ENCODE assay signal across 8 cellular contexts in genomic region chr5:151063136-151063544, GRCh38. TPM values are rescaled to one million over a fixed set of nuclear protein-coding genes. Genes with fewer than 3 reads are reported as not detected.
A peak's percentile ranks its signal among the peaks of the same experiment; 100 is the strongest.
DNase-seq lines count a peak whose midpoint lies in the region; ATAC-seq and TF ChIP-seq lines count a peak whose summit lies in the region.

No MANE protein-coding gene starts in this region.

- H3K36me3 ChIP-seq in skeletal muscle satellite cell (ENCODE audit: insufficient read depth, low read length), result peaks cover 57% of the 10 kb centered on the region

- no peak for TF ChIP-seq CTCF in fibroblast of the aortic adventitia (IDR thresholded peaks at IDR 0.05; ENCODE audit: insufficient read depth, low read length)
- TF ChIP-seq CTCF in CD4-positive, alpha-beta T cell (IDR thresholded peaks at IDR 0.05), result no peak

- H3K4me1 Mint-ChIP-seq in CD4-positive, alpha-beta T cell (ENCODE audit: low read depth), result peaks cover 60% of the 10 kb centered on the region

- in situ Hi-C loops in SK-MEL-5 (cut with HindIII; ENCODE audit: low pct_unique_long_range_greater_than_20kb, low sequenced_read_pairs), result no loop called here

- ATAC-seq in GM18861 (IDR thresholded peaks at IDR 0.05; ENCODE audit: unreplicated experiment), result no peak
- no peak for ATAC-seq in CD4-positive, alpha-beta T cell (ENCODE audit: poor library complexity)

- no peaks in the 10 kb centered on the region for H3K9me3 ChIP-seq in skeletal muscle satellite cell (replicated peaks; ENCODE audit: low read length)
- no peaks in the 10 kb centered on the region for H3K9me3 ChIP-seq in CD4-positive, alpha-beta T cell (ENCODE audit: control insufficient read depth, low read length)

- H3K4me3 ChIP-seq in fibroblast of the aortic adventitia (ENCODE audit: low read depth, low read length), result no peak overlapping the region
- peak overlapping the region; percentile 51 for H3K4me3 ChIP-seq in skeletal muscle satellite cell (ENCODE audit: low read length)

- POLR2A ChIA-PET in CD4-positive, alpha-beta T cell (lab: Charles Lee), result interaction anchor here (1.0 to 1.5 kb wide), 2 partner anchors 19 to 52 kb away, joined by 4 to 6 read pairs; no protein-coding TSS in a partner anchor

- CTCF ChIA-PET in CD4-positive, alpha-beta T cell (lab: Charles Lee), result interaction anchor here (1.0 kb wide), 1 partner anchor 53 kb away, joined by 3 read pairs; no protein-coding TSS in a partner anchor

- DNase-seq in H4 (ENCODE audit: low spot score) (peak; percentile 40), SK-MEL-5 (ENCODE audit: low read depth, low spot score) (peak; percentile 11), fibroblast of the aortic adventitia (ENCODE audit: low read depth) (peak; percentile 87), head of caudate nucleus (no peak), NCI-H345 treated with DMSO at 0.1 percent for 48 hours (lab: John Stamatoyannopoulos, UW; ENCODE audit: unreplicated experiment) (no peak)
- DNase-seq in CD4-positive, alpha-beta T cell, result no peak

- peaks cover 54% of the 10 kb centered on the region for H3K4me1 ChIP-seq in skeletal muscle satellite cell (ENCODE audit: control insufficient read depth, insufficient read depth, low read length)

- peak overlapping the region; percentile 75 for H3K4me2 ChIP-seq in skeletal muscle satellite cell (ENCODE audit: low read length)

- H3K27me3 ChIP-seq in skeletal muscle satellite cell (ENCODE audit: control insufficient read depth, insufficient read depth, low read length), result no peaks in the 10 kb centered on the region
- H3K27me3 ChIP-seq in CD4-positive, alpha-beta T cell (ENCODE audit: control insufficient read depth, insufficient read depth, low read length), result no peaks in the 10 kb centered on the region

- H3K9ac ChIP-seq in skeletal muscle satellite cell (ENCODE audit: low read depth, low read length), result peak overlapping the region; percentile 57

- H3K27ac Mint-ChIP-seq in CD4-positive, alpha-beta T cell, result no peak overlapping the region

- intact Hi-C loops in head of caudate nucleus (cut with DNase I), result no loop called here
- intact Hi-C loops in CD4-positive, alpha-beta T cell (cut with DNase I, micrococcal nuclease), result no loop called here

- H3K27me3 Mint-ChIP-seq in CD4-positive, alpha-beta T cell, result no peaks in the 10 kb centered on the region

- no peaks in the 10 kb centered on the region for H3K9me3 Mint-ChIP-seq in CD4-positive, alpha-beta T cell

- no peak overlapping the region for H3K27ac ChIP-seq in CD4-positive, alpha-beta T cell (ENCODE audit: low read depth, low read length)

- H3K4me3 Mint-ChIP-seq in CD4-positive, alpha-beta T cell, result no peak overlapping the region

- peaks cover 90% of the 10 kb centered on the region for H3K36me3 Mint-ChIP-seq in CD4-positive, alpha-beta T cell (ENCODE audit: low read depth)

RNA-seq across cellular contexts. Expression of gene TNIP1, which starts 17.7 kb away (rescaled TPM):
- 38.7 and 41.9 TPM in 2 replicates for total RNA-seq in H4 (2014; rRNA removed; shearing (Covaris generic))
- total RNA-seq in SK-MEL-5 (2014; rRNA removed; shearing (Covaris generic)), result 40.4 and 43.9 TPM in 2 replicates
- polyA plus RNA-seq in SK-MEL-5 (2015; cell fraction: cytosol; rRNA removed), result 35.5 and 41.1 TPM in 2 replicates
- polyA plus RNA-seq in SK-MEL-5 (2015; cell fraction: nucleus; rRNA removed), result 19.3 and 20.4 TPM in 2 replicates
- 33.7 and 42.9 TPM in 2 replicates for total RNA-seq in fibroblast of the aortic adventitia (ENCODE audit: low replicate concordance)
- 61.3 and 64.7 TPM in 2 replicates for total RNA-seq in skeletal muscle satellite cell (2012; rRNA removed)
- 100 to 1,000 TPM; 110 to 115 TPM for total RNA-seq in CD4-positive, alpha-beta T cell

RNA-seq across cellular contexts. Expression of gene GPX3, which starts 42.7 kb away (rescaled TPM):
- total RNA-seq in H4 (2014; rRNA removed; shearing (Covaris generic)), result 338 and 380 TPM in 2 replicates
- total RNA-seq in SK-MEL-5 (2014; rRNA removed; shearing (Covaris generic)), result 0.13 and 1.2 TPM in 2 replicates
- polyA plus RNA-seq in SK-MEL-5 (2015; cell fraction: cytosol; rRNA removed), result 0.60 and 0.70 TPM in 2 replicates
- not detected in 2 replicates for polyA plus RNA-seq in SK-MEL-5 (2015; cell fraction: nucleus; rRNA removed)
- 11.3 and 53.1 TPM in 2 replicates for total RNA-seq in fibroblast of the aortic adventitia (ENCODE audit: low replicate concordance)
- total RNA-seq in skeletal muscle satellite cell (2012; rRNA removed), result 4.3 and 15.7 TPM in 2 replicates
- total RNA-seq in CD4-positive, alpha-beta T cell, result under 1 TPM in 1 of 2 experiments, not detected in 1; 0.58 TPM

Comparison
In these comparisons a context has a peak if more than half of its experiments do, and no peak if none do; other contexts are left out.
1. DNase-seq: peak in H4 (single experiment), SK-MEL-5 (single experiment) and fibroblast of the aortic adventitia (single experiment); none in head of caudate nucleus (0 of 42), NCI-H345 treated with DMSO at 0.1 percent for 48 hours (single experiment) and CD4-positive, alpha-beta T cell (0 of 10).